8 cellular contexts compared by ENCODE assay signal in genomic region chrX:49199906-49200771, GRCh38. TPM values are rescaled to one million over a fixed set of nuclear protein-coding genes. Genes with fewer than 3 reads are reported as not detected.
DNase-seq lines count a peak whose midpoint lies in the region; ATAC-seq and TF ChIP-seq lines count a peak whose summit lies in the region.

Gene SYP (minus strand): TSS chrX:49200193. CDS start chrX:49200186, 7 bp downstream.

- TF ChIP-seq CTCF in GM23338 (conservative IDR thresholded peaks at IDR 0.05; ENCODE audit: low read depth in 2 of 2) (no peak), gastroesophageal sphincter (IDR thresholded peaks at IDR 0.05) (peak in 1 of 4 experiments; percentile 24)

- H3K4me3 ChIP-seq in GM23338 (peak within 1 kb of the TSS; percentile 58), gastroesophageal sphincter (peak within 1 kb of the TSS; percentile 21 to 48)

- 0 to 9% methylated on average over 1 to 4 of the region's 61 CpGs for WGBS in gastroesophageal sphincter (ENCODE audit: low coverage in 1 of 2), 2 donors

- DNase-seq in ELR (ENCODE audit: low read depth) (peak; percentile 87), GM23338 (ENCODE audit: low spot score) (peak; percentile 83), LHCN-M2 (ENCODE audit: low read depth) (peak; percentile 73), SHP77 treated with DMSO at 0.1 percent for 48 hours (lab: John Stamatoyannopoulos, UW) (peak; percentile 13), occipital lobe (lab: John Stamatoyannopoulos, UW) (peak; percentile 72), superior temporal gyrus (ENCODE audit: extremely low spot score) (peak; percentile 78)
- peak; percentile 57 to 86 (median 78) for DNase-seq in activated naive CD4-positive, alpha-beta T cell (lab: John Stamatoyannopoulos, UW)

- peak within 1 kb of the TSS; percentile 79 for H3K27ac ChIP-seq in GM23338 (ENCODE audit: low read depth)
- peak within 1 kb of the TSS in 3 of 4 donors; percentile 66 to 77 (median 71) for H3K27ac ChIP-seq in gastroesophageal sphincter

- TF ChIP-seq POLR2A in gastroesophageal sphincter (IDR thresholded peaks at IDR 0.05), result peak; percentile 34 to 56

- no peaks in the 10 kb centered on the region; the same call in 2 of the 3 replicates for H3K36me3 Mint-ChIP-seq in GM23338 (ENCODE audit: low read depth)

- H4K20me1 ChIP-seq in GM23338 (replicated peaks; ENCODE audit: insufficient read depth), result no peaks in the 10 kb centered on the region

- peak within 1 kb of the TSS; percentile 79 for H3K4me2 ChIP-seq in GM23338

- H3K9me3 Mint-ChIP-seq in GM23338, result no peaks in the 10 kb centered on the region

- peaks cover 2% of the 10 kb centered on the region for H3K27me3 Mint-ChIP-seq in GM23338 (ENCODE audit: insufficient read depth, low read depth, poor library complexity)

- H3K4me1 ChIP-seq in GM23338 (ENCODE audit: insufficient read depth) (no peaks in the 10 kb centered on the region), gastroesophageal sphincter (peaks cover 0 to 15% (median 0%) of the 10 kb centered on the region in 3 donors)

- H3K27me3 ChIP-seq in GM23338 (ENCODE audit: insufficient read depth) (no peaks in the 10 kb centered on the region), gastroesophageal sphincter (no peaks in the 10 kb centered on the region)

- TF ChIP-seq EP300 in gastroesophageal sphincter (IDR thresholded peaks at IDR 0.05), result no peak

- peak; percentile 95 for ATAC-seq in GM23338
- ATAC-seq in gastroesophageal sphincter, result peak; percentile 97

- H2AFZ ChIP-seq in GM23338, result 0 out of 2 replicates have a peak within 1 kb of the TSS, but pooled peaks have one; percentile 10

- no peaks in the 10 kb centered on the region for H3F3A ChIP-seq in GM23338 (replicated peaks; ENCODE audit: low read depth)

- H3K9me2 ChIP-seq in GM23338 (ENCODE audit: insufficient read depth), result no peaks in the 10 kb centered on the region

- H3K9me3 ChIP-seq in gastroesophageal sphincter, result no peaks in the 10 kb centered on the region

- peak within 1 kb of the TSS; percentile 71 for H3K4me3 Mint-ChIP-seq in GM23338

- H3K79me2 ChIP-seq in GM23338 (replicated peaks; ENCODE audit: insufficient read depth), result no peaks in the 10 kb centered on the region

- H3K36me3 ChIP-seq in GM23338 (ENCODE audit: insufficient read depth), result no peaks in the 10 kb centered on the region
- H3K36me3 ChIP-seq in gastroesophageal sphincter, result no peaks in the 10 kb centered on the region

- no peak within 1 kb of the TSS for H3K27ac Mint-ChIP-seq in GM23338

- peaks cover 16% of the 10 kb centered on the region for H3K4me1 Mint-ChIP-seq in GM23338

TF ChIP-seq in GM23338, 12 proteins besides CTCF, POLR2A, EP300 and RAD21:
- TF ChIP-seq CREB1 (CRISPR knock-in tag; IDR thresholded peaks at IDR 0.05; ENCODE audit: low read depth) (peak; percentile 67), NANOG (IDR thresholded peaks at IDR 0.05; ENCODE audit: borderline replicate concordance) (no peak), EZH2 (IDR thresholded peaks at IDR 0.05; ENCODE audit: low read depth, unreplicated experiment) (no peak), REST (IDR thresholded peaks at IDR 0.05; ENCODE audit: unreplicated experiment) (peak; percentile 90), STAT1 (IDR thresholded peaks at IDR 0.05; ENCODE audit: unreplicated experiment) (no peak), ZNF114 (CRISPR knock-in tag; IDR thresholded peaks at IDR 0.05) (no peak), EZH2phosphoT487 (IDR thresholded peaks at IDR 0.05; ENCODE audit: unreplicated experiment) (no peak), POLR2AphosphoS5 (IDR thresholded peaks at IDR 0.05; ENCODE audit: low read depth) (peak; percentile 82)
- TF ChIP-seq, protein P1, sequence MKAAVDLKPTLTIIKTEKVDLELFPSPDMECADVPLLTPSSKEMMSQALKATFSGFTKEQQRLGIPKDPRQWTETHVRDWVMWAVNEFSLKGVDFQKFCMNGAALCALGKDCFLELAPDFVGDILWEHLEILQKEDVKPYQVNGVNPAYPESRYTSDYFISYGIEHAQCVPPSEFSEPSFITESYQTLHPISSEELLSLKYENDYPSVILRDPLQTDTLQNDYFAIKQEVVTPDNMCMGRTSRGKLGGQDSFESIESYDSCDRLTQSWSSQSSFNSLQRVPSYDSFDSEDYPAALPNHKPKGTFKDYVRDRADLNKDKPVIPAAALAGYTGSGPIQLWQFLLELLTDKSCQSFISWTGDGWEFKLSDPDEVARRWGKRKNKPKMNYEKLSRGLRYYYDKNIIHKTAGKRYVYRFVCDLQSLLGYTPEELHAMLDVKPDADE (IDR thresholded peaks at IDR 0.05), result no peak

RNA-seq across cellular contexts. Expression of gene SYP, which starts in this region (rescaled TPM):
- 7.3 and 9.1 TPM in 2 replicates for total RNA-seq in GM23338 (2014; rRNA removed; shearing (Covaris generic))
- 2.5 and 3.7 TPM in 2 replicates for polyA plus RNA-seq in GM23338 (2016; fragmentation: Nextera tagmentation; extraction: Ambion mirVana)
- 1.4 and 2.0 TPM in 2 replicates for total RNA-seq in LHCN-M2 (2014; rRNA removed)
- 1.2 TPM for polyA plus RNA-seq in LHCN-M2 (2012)
- total RNA-seq in gastroesophageal sphincter, result 10 to 100 TPM in 1 of 4 donors, 1 to 10 TPM in 3; 2.9 to 10.5 (median 5.4) TPM
- total RNA-seq in occipital lobe, result 158 TPM

Comparison
In these comparisons a context has a peak if more than half of its experiments do, and no peak if none do; other contexts are left out.
1. Peak in every context shown above with its lines: DNase-seq, ATAC-seq, H3K4me3 ChIP-seq and H3K27ac ChIP-seq.
2. RNA of gene SYP (total RNA-seq): 158 TPM in occipital lobe (single experiment); 7.3 to 9.1 TPM in GM23338, 2.9 to 10.5 TPM in gastroesophageal sphincter and 1.4 to 2.0 TPM in LHCN-M2; every median in the first group is over 10 times any median in the second.
3. DNase-seq: peak in every context shown above with its lines; median percentile 87 in ELR; 83 in GM23338; 78 in superior temporal gyrus; 78 in activated naive CD4-positive, alpha-beta T cell; 73 in LHCN-M2; 72 in occipital lobe; 13 in SHP77 treated with DMSO at 0.1 percent for 48 hours.